In the genomic region with DNA sequence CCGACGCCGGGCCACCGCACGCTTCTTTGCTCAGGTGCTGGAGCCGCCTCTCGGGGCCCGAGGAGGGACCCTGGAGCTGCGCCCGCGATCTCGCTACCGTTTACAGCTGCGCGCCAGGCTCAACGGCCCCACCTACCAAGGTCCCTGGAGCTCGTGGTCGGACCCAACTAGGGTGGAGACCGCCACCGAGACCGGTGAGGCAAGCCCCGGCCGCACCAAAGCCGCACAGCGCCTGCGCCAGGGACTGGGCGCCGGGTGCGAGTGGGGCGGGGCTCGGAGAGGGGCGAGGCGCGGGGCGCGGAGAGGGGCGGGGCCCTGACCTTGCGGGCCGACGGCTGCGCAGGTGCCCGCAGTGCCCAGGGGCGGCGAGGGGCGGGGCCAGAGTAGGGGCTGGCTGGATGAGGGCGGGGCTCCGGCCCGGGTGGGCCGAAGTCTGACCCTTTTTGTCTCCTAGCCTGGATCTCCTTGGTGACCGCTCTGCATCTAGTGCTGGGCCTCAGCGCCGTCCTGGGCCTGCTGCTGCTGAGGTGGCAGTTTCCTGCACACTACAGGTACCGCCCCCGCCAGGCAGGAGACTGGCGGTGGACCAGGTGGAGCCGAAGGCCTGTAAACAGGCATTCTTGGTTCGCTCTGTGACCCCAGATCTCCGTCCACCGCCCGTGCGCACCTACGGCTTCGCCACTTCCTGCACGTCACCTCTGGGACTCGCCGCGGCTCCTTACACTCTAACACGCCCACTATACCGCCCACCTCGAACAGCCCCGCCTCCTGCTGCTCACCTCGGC, we compare ENCODE assay signal across 8 cellular contexts.
DNase-seq lines count a peak whose midpoint lies in the region; ATAC-seq and TF ChIP-seq lines count a peak whose summit lies in the region.

No MANE protein-coding gene starts in this region.

- TF ChIP-seq CTCF in C4-2B (conservative IDR thresholded peaks at IDR 0.05) (no peak), epithelial cell of esophagus (IDR thresholded peaks at IDR 0.05; ENCODE audit: insufficient read depth, low read depth, low read length, missing control alignments) (no peak)

- POLR2A ChIA-PET in HEK293T (lab: Yijun Ruan, JAX), result interaction anchor here (0.6 to 4.5 kb wide), 12 partner anchors 9 to 67 kb away, joined by 3 to 39 read pairs (median 4); partner anchors contain the start of genes CDC20, MED8, MPL and SZT2

- H3K27me3 Mint-ChIP-seq in stimulated activated naive CD8-positive, alpha-beta T cell treated with anti-CD3 and anti-CD28 coated beads, Interleukin-15, amount 100 ng/mL, for 72 hours, result no peaks in the 10 kb centered on the region

- peak overlapping the region; percentile 59 to 94 for H3K27ac Mint-ChIP-seq in stimulated activated naive CD8-positive, alpha-beta T cell treated with anti-CD3 and anti-CD28 coated beads, Interleukin-15, amount 100 ng/mL, for 72 hours

- H3K27ac ChIP-seq in C4-2B, result peak overlapping the region; percentile 86

- peak overlapping the region; percentile 54 for H3K4me3 ChIP-seq in epithelial cell of esophagus (ENCODE audit: low read length)

- CTCF ChIA-PET in HEK293T (lab: Yijun Ruan, JAX), result no interaction called here

- peak; percentile 83 for ATAC-seq in stimulated activated naive CD8-positive, alpha-beta T cell treated with anti-CD3 and anti-CD28 coated beads, Interleukin-15, amount 100 ng/mL, for 72 hours
- ATAC-seq in HG02852 (IDR thresholded peaks at IDR 0.05; ENCODE audit: unreplicated experiment), result no peak

- no peaks in the 10 kb centered on the region for H3K9me3 Mint-ChIP-seq in stimulated activated naive CD8-positive, alpha-beta T cell treated with anti-CD3 and anti-CD28 coated beads, Interleukin-15, amount 100 ng/mL, for 72 hours

- H3K4me3 Mint-ChIP-seq in stimulated activated naive CD8-positive, alpha-beta T cell treated with anti-CD3 and anti-CD28 coated beads, Interleukin-15, amount 100 ng/mL, for 72 hours, result peak overlapping the region; percentile 53 to 59

- peak; percentile 95 for DNase-seq in HEK293T (ENCODE audit: extremely low spot score)
- peak; percentile 100 for DNase-seq in NCI-H510A (lab: John Stamatoyannopoulos, UW)
- DNase-seq in activated T-cell treated with anti-CD3 and anti-CD28 coated beads, Interleukin-2, amount 50 U/mL, for 1 hour, result peak; percentile 71
- DNase-seq in epithelial cell of esophagus (ENCODE audit: low read depth), result peak; percentile 75
- peak; percentile 51 for DNase-seq in midbrain (lab: John Stamatoyannopoulos, UW)
- DNase-seq in stimulated activated naive CD8-positive, alpha-beta T cell treated with anti-CD3 and anti-CD28 coated beads, Interleukin-15, amount 100 ng/mL, for 72 hours, result peak; percentile 55 to 61

- peaks cover 16% of the 10 kb centered on the region for H3K4me1 Mint-ChIP-seq in stimulated activated naive CD8-positive, alpha-beta T cell treated with anti-CD3 and anti-CD28 coated beads, Interleukin-15, amount 100 ng/mL, for 72 hours

TF ChIP-seq in HEK293T, 16 proteins besides CTCF, POLR2A, EP300 and RAD21:
- TF ChIP-seq L3MBTL2 (conservative IDR thresholded peaks at IDR 0.05), result peak; percentile 94
- TF ChIP-seq CTBP1 (IDR thresholded peaks at IDR 0.05; ENCODE audit: borderline replicate concordance), result no peak
TF ChIP-seq in HEK293T: peak in this region for 1.
